ENCODE assay signal across 7 cellular contexts in genomic region chr19:3608079-3608641, GRCh38. TPM values are rescaled to one million over a fixed set of nuclear protein-coding genes. Genes with fewer than 3 reads are reported as not detected.
A peak's percentile ranks its signal among the peaks of the same experiment; 100 is the strongest.
DNase-seq lines count a peak whose midpoint lies in the region; ATAC-seq and TF ChIP-seq lines count a peak whose summit lies in the region.
"Had no signal": no experiment of that assay in that cellular context is flagged by ENCODE, and none has a peak within 500 bp of the region (broad histone marks: within the 10 kb centered on the region; RNA-seq: fewer than 3 reads in every experiment).

No MANE protein-coding gene starts in this region.

- peaks cover 14% of the 10 kb centered on the region for H3K4me1 Mint-ChIP-seq in HFFc6 (ENCODE audit: low read depth)
- peaks cover 0 to 15% (median 4%) of the 10 kb centered on the region in 4 donors for H3K4me1 Mint-ChIP-seq in CD4-positive, alpha-beta memory T cell

- no CpG with 5 or more reads among the region's 3 CpGs for WGBS in neuronal stem cell (ENCODE audit: extremely low coverage in 2 of 2, insufficient read length in 2 of 2, insufficient replicate concordance in 1 of 2), 2 donors

- H3K27me3 Mint-ChIP-seq in HFFc6 (ENCODE audit: insufficient read depth), result peaks cover 2% of the 10 kb centered on the region
- H3K27me3 Mint-ChIP-seq in CD4-positive, alpha-beta memory T cell, result peaks cover 0 to 3% of the 10 kb centered on the region in 2 donors

- POLR2A ChIA-PET in CD4-positive, alpha-beta memory T cell (lab: Charles Lee; ENCODE audit: partially characterized antibody), result no interaction called here

- no peak for ATAC-seq in HG02938 (IDR thresholded peaks at IDR 0.05; ENCODE audit: unreplicated experiment)

- H3K4me3 Mint-ChIP-seq in HFFc6, result peak overlapping the region; percentile 84; the same call in 1 of the 2 replicates
- H3K4me3 Mint-ChIP-seq in CD4-positive, alpha-beta memory T cell, result peak overlapping the region in 4 of 8 donors; percentile 26 to 71 (median 54)

- H3K4me3 ChIP-seq in adipocyte (ENCODE audit: low read length) (peak overlapping the region; percentile 70), neuronal stem cell (ENCODE audit: low read length in 2 of 2) (no peak overlapping the region)
- H3K4me3 ChIP-seq in CD4-positive, alpha-beta memory T cell (ENCODE audit: low read length in 2 of 2), result no peak overlapping the region

- DNase-seq in HFFc6, result no peak
- DNase-seq in adipocyte (ENCODE audit: low read depth), result no peak
- DNase-seq in neuronal stem cell (ENCODE audit: low spot score), result no peak
- DNase-seq in NCI-H748 (lab: John Stamatoyannopoulos, UW; ENCODE audit: unreplicated experiment), result no peak
- DNase-seq in CD4-positive, alpha-beta memory T cell, result no peak

- peak overlapping the region; percentile 82 for H3K27ac Mint-ChIP-seq in HFFc6
- peak overlapping the region in 2 of 7 donors; percentile 40 to 54 for H3K27ac Mint-ChIP-seq in CD4-positive, alpha-beta memory T cell

- H3K4me1 ChIP-seq in adipocyte (ENCODE audit: control insufficient read depth, insufficient read depth, low read length) (peaks cover 9% of the 10 kb centered on the region), neuronal stem cell (ENCODE audit: control insufficient read depth in 2 of 2, insufficient read depth in 1 of 2, low read depth in 1 of 2, low read length in 2 of 2) (peaks cover 5 to 18% of the 10 kb centered on the region in 2 donors)
- peaks cover 26% of the 10 kb centered on the region for H3K4me1 ChIP-seq in CD4-positive, alpha-beta memory T cell (ENCODE audit: insufficient read depth, low read length)

- CTCF ChIA-PET in CD4-positive, alpha-beta memory T cell (lab: Charles Lee; ENCODE audit: partially characterized antibody), result interaction anchor here (1.2 to 1.5 kb wide), 3 partner anchors 11 to 22 kb away, joined by 3 to 4 read pairs (median 3); no protein-coding TSS in a partner anchor

- no peak overlapping the region for H2BK15ac ChIP-seq in neuronal stem cell (ENCODE audit: low read length)

- no peak overlapping the region for H3K23ac ChIP-seq in neuronal stem cell (ENCODE audit: low read depth, low read length, poor library complexity)

- H3K9me3 Mint-ChIP-seq in HFFc6, result no peaks in the 10 kb centered on the region
- no peaks in the 10 kb centered on the region for H3K9me3 Mint-ChIP-seq in CD4-positive, alpha-beta memory T cell

- no peak overlapping the region for H4K8ac ChIP-seq in neuronal stem cell (ENCODE audit: low read depth, low read length)

- H3K36me3 Mint-ChIP-seq in HFFc6 (ENCODE audit: low read depth), result peaks cover 6% of the 10 kb centered on the region
- H3K36me3 Mint-ChIP-seq in CD4-positive, alpha-beta memory T cell, result peaks cover 4 to 10% of the 10 kb centered on the region in 2 donors

- no peak overlapping the region for H3K9ac ChIP-seq in adipocyte (ENCODE audit: low read length)
- no peak overlapping the region for H3K9ac ChIP-seq in neuronal stem cell (ENCODE audit: low read depth, low read length, poor library complexity)

- H3K14ac ChIP-seq in neuronal stem cell (ENCODE audit: low read length), result no peak overlapping the region

- H3K79me1 ChIP-seq in neuronal stem cell (ENCODE audit: low read depth, low read length), result peaks cover 2% of the 10 kb centered on the region

- no peak overlapping the region for H2BK12ac ChIP-seq in neuronal stem cell (ENCODE audit: low read length)

- H3K9me3 ChIP-seq in adipocyte (ENCODE audit: control insufficient read depth, low read length) (no peaks in the 10 kb centered on the region), neuronal stem cell (replicated peaks in 1 of 2; ENCODE audit: control insufficient read depth in 2 of 2, insufficient read depth in 1 of 2, low read depth in 1 of 2, low read length in 2 of 2) (no peaks in the 10 kb centered on the region)
- no peaks in the 10 kb centered on the region for H3K9me3 ChIP-seq in CD4-positive, alpha-beta memory T cell (ENCODE audit: control insufficient read depth in 1 of 2, low read length in 2 of 2)
- H3K9me3 ChIP-seq: HAP-1 had no signal

- H3K18ac ChIP-seq in neuronal stem cell (ENCODE audit: low read length), result no peak overlapping the region

- no peak overlapping the region for H3K4ac ChIP-seq in neuronal stem cell (ENCODE audit: low read length)

- H3K4me2 ChIP-seq in neuronal stem cell (ENCODE audit: insufficient read depth, low read length, poor library complexity, severe bottlenecking), result no peak overlapping the region

- H2AK5ac ChIP-seq in neuronal stem cell (ENCODE audit: low read depth, low read length), result no peak overlapping the region

- no peak overlapping the region for H2BK5ac ChIP-seq in neuronal stem cell (ENCODE audit: low read length)

- H2BK120ac ChIP-seq in neuronal stem cell (ENCODE audit: low read depth, low read length), result no peak overlapping the region

- H3K27me3 ChIP-seq in adipocyte (replicated peaks; ENCODE audit: control insufficient read depth, insufficient read depth, low read length) (no peaks in the 10 kb centered on the region), neuronal stem cell (ENCODE audit: control insufficient read depth in 3 of 3, insufficient read depth in 3 of 3, low read depth in 1 of 3, low read length in 3 of 3) (peaks cover 3 to 29% (median 28%) of the 10 kb centered on the region in 3 experiments)
- H3K27me3 ChIP-seq in CD4-positive, alpha-beta memory T cell (ENCODE audit: insufficient read depth, low read length), result no peaks in the 10 kb centered on the region

- peak overlapping the region; percentile 74 for H2AFZ ChIP-seq in neuronal stem cell (ENCODE audit: low read length)

- TF ChIP-seq CTCF in HFFc6 (IDR thresholded peaks at IDR 0.05), result no peak

- no peak overlapping the region for H3K27ac ChIP-seq in neuronal stem cell (replicated peaks; ENCODE audit: low read length)
- no peak overlapping the region for H3K27ac ChIP-seq in CD4-positive, alpha-beta memory T cell (ENCODE audit: low read depth, low read length)

- intact Hi-C loops in CD4-positive, alpha-beta memory T cell (cut with micrococcal nuclease), result no loop called here

- no peak overlapping the region for H4K91ac ChIP-seq in neuronal stem cell (ENCODE audit: low read depth, low read length, poor library complexity)

- H3K36me3 ChIP-seq in adipocyte (ENCODE audit: control insufficient read depth, insufficient read depth, low read length, severe bottlenecking) (peaks cover 12% of the 10 kb centered on the region), neuronal stem cell (replicated peaks in 1 of 2; ENCODE audit: control insufficient read depth in 2 of 2, insufficient read depth in 2 of 2, low read length in 2 of 2) (peaks cover 6 to 29% of the 10 kb centered on the region in 2 donors)
- no peaks in the 10 kb centered on the region for H3K36me3 ChIP-seq in CD4-positive, alpha-beta memory T cell (ENCODE audit: insufficient read depth, low read length)

RNA-seq across cellular contexts. Expression of gene TBXA2R, which starts 1.5 kb away (rescaled TPM):
- 1 to 10 TPM; 7.1 to 8.8 (median 7.4) TPM for total RNA-seq in HFFc6 (2021; fragmentation: NEBNext Ultra II Directional; extraction: Animal tissue kit (Norgen Biotek cat#: 25700))
- polyA plus RNA-seq in neuronal stem cell (2013, experiment 1 of 2), result 0.11 TPM
- 0.12 TPM for polyA plus RNA-seq in neuronal stem cell (2013, experiment 2 of 2)
- under 1 TPM; 0.64 to 0.70 TPM for total RNA-seq in CD4-positive, alpha-beta memory T cell
- 1 to 10 TPM in 1 of 2 donors, under 1 TPM in 1; 0.35 to 1.1 TPM for polyA plus RNA-seq in CD4-positive, alpha-beta memory T cell

RNA-seq across cellular contexts. Expression of gene CACTIN, which starts 18.4 kb away (rescaled TPM):
- total RNA-seq in HFFc6 (2021; fragmentation: NEBNext Ultra II Directional; extraction: Animal tissue kit (Norgen Biotek cat#: 25700)), result 10 to 100 TPM; 22.7 to 25.3 (median 24.9) TPM
- polyA plus RNA-seq in neuronal stem cell (2013, experiment 1 of 2), result 23.9 TPM
- 25.3 TPM for polyA plus RNA-seq in neuronal stem cell (2013, experiment 2 of 2)
- 10 to 100 TPM; 44.0 to 50.4 TPM for total RNA-seq in CD4-positive, alpha-beta memory T cell
- 10 to 100 TPM in 1 of 2 donors, 1 to 10 TPM in 1; 4.4 to 16.1 TPM for polyA plus RNA-seq in CD4-positive, alpha-beta memory T cell

RNA-seq across cellular contexts. Expression of gene GIPC3, which starts 22.9 kb away (rescaled TPM):
- under 1 TPM in 4 of 6 experiments, not detected in 2; 0.10 to 0.17 (median 0.11) TPM for total RNA-seq in HFFc6 (2021; fragmentation: NEBNext Ultra II Directional; extraction: Animal tissue kit (Norgen Biotek cat#: 25700))
- polyA plus RNA-seq in neuronal stem cell (2013, experiment 1 of 2), result 0.46 TPM
- 0.47 TPM for polyA plus RNA-seq in neuronal stem cell (2013, experiment 2 of 2)
- under 1 TPM; 0.64 to 0.70 TPM for total RNA-seq in CD4-positive, alpha-beta memory T cell
- under 1 TPM in 1 of 2 donors, not detected in 1; 0.45 TPM for polyA plus RNA-seq in CD4-positive, alpha-beta memory T cell

RNA-seq across cellular contexts. Expression of gene HMG20B, which starts 35.4 kb away (rescaled TPM):
- total RNA-seq in HFFc6 (2021; fragmentation: NEBNext Ultra II Directional; extraction: Animal tissue kit (Norgen Biotek cat#: 25700)), result 10 to 100 TPM; 73.5 to 90.1 (median 78.3) TPM
- polyA plus RNA-seq in neuronal stem cell (2013, experiment 1 of 2), result 76.9 TPM
- polyA plus RNA-seq in neuronal stem cell (2013, experiment 2 of 2), result 73.8 TPM
- 10 to 100 TPM; 48.1 to 51.6 TPM for total RNA-seq in CD4-positive, alpha-beta memory T cell
- 10 to 100 TPM; 42.4 to 43.0 TPM for polyA plus RNA-seq in CD4-positive, alpha-beta memory T cell

RNA-seq across cellular contexts. Expression of gene MFSD12, which starts 50.8 kb away (rescaled TPM):
- 100 to 1,000 TPM in 2 of 6 experiments, 10 to 100 TPM in 4; 75.1 to 101 (median 79.6) TPM for total RNA-seq in HFFc6 (2021; fragmentation: NEBNext Ultra II Directional; extraction: Animal tissue kit (Norgen Biotek cat#: 25700))
- polyA plus RNA-seq in neuronal stem cell (2013, experiment 1 of 2), result 27.9 TPM
- 25.3 TPM for polyA plus RNA-seq in neuronal stem cell (2013, experiment 2 of 2)
- total RNA-seq in CD4-positive, alpha-beta memory T cell, result 100 to 1,000 TPM; 128 to 136 TPM
- polyA plus RNA-seq in CD4-positive, alpha-beta memory T cell, result 10 to 100 TPM; 45.5 to 54.3 TPM

Comparison
In these comparisons a context has a peak if more than half of its experiments do, and no peak if none do; other contexts are left out.
1. RNA of gene TBXA2R, which starts 1.5 kb away (total RNA-seq): 7.1 to 8.8 TPM in HFFc6; 0.64 to 0.70 TPM in CD4-positive, alpha-beta memory T cell; every median in the first group is over 4 times any median in the second.